11 cellular contexts compared by ENCODE assay signal in the genomic region with DNA sequence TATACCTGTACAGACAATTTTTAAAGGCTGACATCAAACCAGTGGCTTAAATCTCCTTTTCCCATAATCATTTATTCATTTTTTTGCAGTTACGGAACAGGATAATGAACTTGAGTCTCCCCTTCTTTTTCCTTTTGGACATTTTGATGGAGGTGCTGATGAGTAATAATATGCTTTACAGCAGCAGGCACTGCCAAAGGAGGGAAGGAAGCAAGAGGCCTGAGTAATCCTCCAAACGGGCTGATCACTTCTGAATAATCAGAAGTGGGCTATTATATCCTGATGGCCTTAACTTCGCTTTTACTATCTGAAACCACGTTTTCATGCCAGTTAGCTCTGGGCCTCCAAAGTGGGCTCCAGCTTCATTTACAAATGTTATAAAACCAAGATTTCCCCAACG.
DNase-seq lines count a peak whose midpoint lies in the region; ATAC-seq and TF ChIP-seq lines count a peak whose summit lies in the region.
"Had no signal": no experiment of that assay in that cellular context is flagged by ENCODE, and none has a peak within 500 bp of the region (broad histone marks: within the 10 kb centered on the region; RNA-seq: fewer than 3 reads in every experiment).

No MANE protein-coding gene starts in this region.

- TF ChIP-seq CTCF in CD8-positive, alpha-beta T cell (IDR thresholded peaks at IDR 0.05), result no peak
- TF ChIP-seq CTCF in PC-3 (conservative IDR thresholded peaks at IDR 0.05; ENCODE audit: low read depth, low read length), result no peak
- TF ChIP-seq CTCF in esophagus muscularis mucosa (IDR thresholded peaks at IDR 0.05), result no peak

- H3K4me1 Mint-ChIP-seq in CD8-positive, alpha-beta T cell (ENCODE audit: low read depth), result peaks cover 98% of the 10 kb centered on the region

- no peaks in the 10 kb centered on the region for H3K27me3 Mint-ChIP-seq in CD8-positive, alpha-beta T cell (ENCODE audit: low read depth)
- H3K27me3 Mint-ChIP-seq: activated naive CD8-positive, alpha-beta T cell had no signal

- H3K36me3 Mint-ChIP-seq in CD8-positive, alpha-beta T cell, result peaks cover 46% of the 10 kb centered on the region

- H3K4me3 Mint-ChIP-seq in CD8-positive, alpha-beta T cell, result no peak overlapping the region
- H3K4me3 Mint-ChIP-seq: activated naive CD8-positive, alpha-beta T cell had no signal

- no peaks in the 10 kb centered on the region for H4K20me1 ChIP-seq in PC-3 (ENCODE audit: low read length)

- no peaks in the 10 kb centered on the region for H3K27me3 ChIP-seq in CD8-positive, alpha-beta T cell (ENCODE audit: insufficient read depth, low read length)
- H3K27me3 ChIP-seq in PC-3 (ENCODE audit: low read length) (no peaks in the 10 kb centered on the region), esophagus muscularis mucosa (no peaks in the 10 kb centered on the region), rectal smooth muscle tissue (ENCODE audit: control insufficient read depth, insufficient read depth, low read length) (no peaks in the 10 kb centered on the region)

- H3K9me3 ChIP-seq in CD8-positive, alpha-beta T cell (ENCODE audit: low read length), result no peaks in the 10 kb centered on the region
- H3K9me3 ChIP-seq in PC-3 (ENCODE audit: low read length), result no peaks in the 10 kb centered on the region
- H3K9me3 ChIP-seq in esophagus muscularis mucosa, result no peaks in the 10 kb centered on the region

- DNase-seq in CD8-positive, alpha-beta T cell, result no peak
- DNase-seq in PC-3 (peak; percentile 81), esophagus muscularis mucosa (ENCODE audit: extremely low spot score) (peak; percentile 10)
- DNase-seq: DMS79 treated with DMSO at 0.1 percent for 48 hours, T1000 had no signal

- H3F3A ChIP-seq in PC-3 (ENCODE audit: low read length, unreplicated experiment), result peaks cover 20% of the 10 kb centered on the region

- H3K27ac Mint-ChIP-seq in CD8-positive, alpha-beta T cell, result peak overlapping the region; percentile 76
- H3K27ac Mint-ChIP-seq: activated naive CD8-positive, alpha-beta T cell had no signal

- H3K4me1 ChIP-seq in CD8-positive, alpha-beta T cell (ENCODE audit: insufficient read depth, low read length), result peaks cover 95% of the 10 kb centered on the region
- H3K4me1 ChIP-seq in PC-3 (ENCODE audit: insufficient read depth, low read length) (peaks cover 84% of the 10 kb centered on the region), esophagus muscularis mucosa (peaks cover 73 to 100% (median 98%) of the 10 kb centered on the region in 4 donors), rectal smooth muscle tissue (ENCODE audit: control insufficient read depth, insufficient read depth, low read length) (peaks cover 74% of the 10 kb centered on the region)

- no peak overlapping the region for H3K27ac ChIP-seq in CD8-positive, alpha-beta T cell (ENCODE audit: low read depth, low read length)
- H3K27ac ChIP-seq in PC-3 (ENCODE audit: low read length) (peak overlapping the region; percentile 93), esophagus muscularis mucosa (replicated peaks in 1 of 4) (peak overlapping the region; percentile 92 to 98 (median 98)), rectal smooth muscle tissue (ENCODE audit: low read depth, low read length) (peak overlapping the region; percentile 72)

- TSS peak; percentile 2 for BruUV-seq in PC-3 (replicated peaks; lab: Mats Ljungman, UMichigan)

- H3K9ac ChIP-seq in PC-3 (ENCODE audit: low read length) (peak overlapping the region; percentile 77), rectal smooth muscle tissue (ENCODE audit: low read length) (no peak overlapping the region)

- intact Hi-C loops in CD8-positive, alpha-beta T cell (cut with DNase I, micrococcal nuclease), result no loop called here
- intact Hi-C loops in PC-3 (cut with micrococcal nuclease) (loop anchor here (2.0 kb wide), 2 partner anchors 30 to 52 kb away; no protein-coding TSS in a partner anchor), esophagus muscularis mucosa (cut with DNase I) (no loop called here)

- POLR2A ChIA-PET in CD8-positive, alpha-beta T cell (lab: Charles Lee), result no interaction called here
- POLR2A ChIA-PET in PC-3 (lab: Charles Lee; ENCODE audit: unreplicated experiment), result interaction anchor here (0.5 to 0.6 kb wide), 2 partner anchors 9 to 33 kb away, joined by 3 to 5 read pairs; no protein-coding TSS in a partner anchor

- peaks cover 74% of the 10 kb centered on the region for H3K79me2 ChIP-seq in PC-3 (ENCODE audit: low read length)

- TF ChIP-seq POLR2A in esophagus muscularis mucosa (IDR thresholded peaks at IDR 0.05; ENCODE audit: low read depth), result no peak

- WGBS in esophagus muscularis mucosa, result 18% methylated on average over 5 of the region's 5 CpGs

- no peaks in the 10 kb centered on the region for H3K9me3 Mint-ChIP-seq in CD8-positive, alpha-beta T cell

- ATAC-seq in CD8-positive, alpha-beta T cell, result no peak
- peak; percentile 68 for ATAC-seq in PC-3
- no peak for ATAC-seq in HG03378 (IDR thresholded peaks at IDR 0.05; ENCODE audit: unreplicated experiment)
- ATAC-seq in HG02759 (IDR thresholded peaks at IDR 0.05; ENCODE audit: unreplicated experiment), result no peak
- no peak for ATAC-seq in HG03095 (IDR thresholded peaks at IDR 0.05; ENCODE audit: unreplicated experiment)
- ATAC-seq in HG02885 (IDR thresholded peaks at IDR 0.05; ENCODE audit: poor library complexity, unreplicated experiment), result no peak

- no peak for TF ChIP-seq EP300 in esophagus muscularis mucosa (IDR thresholded peaks at IDR 0.05)

- no peak overlapping the region for H3K4me3 ChIP-seq in CD8-positive, alpha-beta T cell (ENCODE audit: low read depth, low read length)
- H3K4me3 ChIP-seq in PC-3 (ENCODE audit: low read length) (peak overlapping the region; percentile 58), esophagus muscularis mucosa (peak overlapping the region; percentile 3 to 75 (median 51)), rectal smooth muscle tissue (ENCODE audit: low read length) (no peak overlapping the region)

- peak overlapping the region; percentile 85 for H3K4me2 ChIP-seq in PC-3 (ENCODE audit: low read length)

- CTCF ChIA-PET in CD8-positive, alpha-beta T cell (lab: Charles Lee), result interaction anchor here (0.9 to 1.2 kb wide), 4 partner anchors 9 to 78 kb away, joined by 4 to 5 read pairs (median 4); no protein-coding TSS in a partner anchor
- CTCF ChIA-PET in PC-3 (lab: Charles Lee), result no interaction called here

- no peaks in the 10 kb centered on the region for H3K9me2 ChIP-seq in PC-3 (replicated peaks; ENCODE audit: low read length)

- H2AFZ ChIP-seq in PC-3 (ENCODE audit: low read length), result peak overlapping the region; percentile 11; the same call in 1 of the 2 replicates

- H3K36me3 ChIP-seq in CD8-positive, alpha-beta T cell (ENCODE audit: insufficient read depth, low read length), result peaks cover 11% of the 10 kb centered on the region
- H3K36me3 ChIP-seq in PC-3 (ENCODE audit: low read depth, low read length), result peaks cover 4% of the 10 kb centered on the region; the same call in 1 of the 2 replicates
- H3K36me3 ChIP-seq in esophagus muscularis mucosa, result peaks cover 0 to 14% (median 6%) of the 10 kb centered on the region in 4 donors
- H3K36me3 ChIP-seq in rectal smooth muscle tissue (ENCODE audit: control insufficient read depth, insufficient read depth, low read length), result peaks cover 4% of the 10 kb centered on the region

Comparison
In these comparisons a context has a peak if more than half of its experiments do, and no peak if none do; other contexts are left out.
1. DNase-seq: peak in PC-3 (single experiment) and esophagus muscularis mucosa (single experiment); none in CD8-positive, alpha-beta T cell (0 of 7).
2. H3K4me3 ChIP-seq: peak in PC-3 (single experiment) and esophagus muscularis mucosa (4 of 4); none in CD8-positive, alpha-beta T cell (single experiment) and rectal smooth muscle tissue (single experiment).